In the genomic region with DNA sequence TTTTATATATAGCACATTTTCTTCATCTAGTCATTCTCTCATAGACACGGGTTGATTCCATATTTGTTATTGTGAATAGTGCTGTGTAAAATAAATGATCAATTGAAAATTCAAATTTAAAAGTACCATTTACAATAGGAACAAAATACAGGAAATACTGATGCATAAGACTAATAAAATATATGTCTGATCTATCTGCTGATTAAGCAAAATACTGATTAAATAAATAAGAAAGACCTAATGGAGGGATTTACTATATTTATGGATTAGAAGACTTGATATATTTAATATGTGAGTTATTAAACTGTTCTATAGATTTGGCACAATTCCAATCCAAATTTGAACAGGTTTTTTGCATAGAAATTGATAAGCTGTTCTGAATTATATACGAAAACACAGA, we compare ENCODE assay signal across 10 cellular contexts.
"Had no signal": no experiment of that assay in that cellular context is flagged by ENCODE, and none has a peak within 500 bp of the region (broad histone marks: within the 10 kb centered on the region; RNA-seq: fewer than 3 reads in every experiment).

No MANE protein-coding gene starts in this region.

- H3K9me3 ChIP-seq: HAP-1 had no signal

- ATAC-seq: HCT116 had no signal

- H3K36me3 ChIP-seq: HAP-1 had no signal

- H3K4me3 ChIP-seq: GM23248, HAP-1 had no signal

- H2AFZ ChIP-seq: GM23248 had no signal

- DNase-seq: GM23248, GOT3, H7, HFFc6, Karpas-422, KBM-7 had no signal

- H3K4me2 ChIP-seq: KMS-11 had no signal

- FAIRE-seq: HTR-8/SVneo had no signal

- H3K4me1 ChIP-seq: HAP-1 had no signal

- H3K9ac ChIP-seq: GM23248, KMS-11 had no signal

- H3K27ac ChIP-seq: GM23248, KMS-11 had no signal
